In genomic region chr7:29796181-29796580, GRCh38 we compare ENCODE assay signal across 6 cellular contexts. TPM values are rescaled to one million over a fixed set of nuclear protein-coding genes. Genes with fewer than 3 reads are reported as not detected.
"Had no signal": no experiment of that assay in that cellular context is flagged by ENCODE, and none has a peak within 500 bp of the region (broad histone marks: within the 10 kb centered on the region; RNA-seq: fewer than 3 reads in every experiment).

No MANE protein-coding gene starts in this region.

- FAIRE-seq: HTR-8/SVneo had no signal

- DNase-seq: GOT3, H7, HCEC 1CT, IMR-90 had no signal

RNA-seq across cellular contexts. Expression of gene WIPF3, which starts 10.1 kb away (rescaled TPM):
- total RNA-seq: H4, IMR-90 had no signal
- polyA plus RNA-seq: IMR-90 had no signal
